11 cellular contexts compared by ENCODE assay signal in genomic region chr9:626591-626990, GRCh38.
DNase-seq lines count a peak whose midpoint lies in the region; ATAC-seq and TF ChIP-seq lines count a peak whose summit lies in the region.
"Had no signal": no experiment of that assay in that cellular context is flagged by ENCODE, and none has a peak within 500 bp of the region (broad histone marks: within the 10 kb centered on the region; RNA-seq: fewer than 3 reads in every experiment).

No MANE protein-coding gene starts in this region.

- no peak for TF ChIP-seq POLR2A in NB4 (IDR thresholded peaks at IDR 0.05; ENCODE audit: extremely low read depth, insufficient read length)

- H3K4me1 ChIP-seq in left ventricle myocardium inferior: peaks cover 82% of the 10 kb centered on the region

- H3K27ac Mint-ChIP-seq in osteocyte (ENCODE audit: unreplicated experiment): no peak overlapping the region
- H3K27ac Mint-ChIP-seq: natural killer cell had no signal

- no peaks in the 10 kb centered on the region for H3K27me3 ChIP-seq in left ventricle myocardium inferior (ENCODE audit: low read depth)

- H3K27me3 Mint-ChIP-seq in osteocyte (ENCODE audit: unreplicated experiment): peaks cover 13% of the 10 kb centered on the region

- DNase-seq in AG10803 (ENCODE audit: low read depth) (peak; percentile 51), NB4 (ENCODE audit: low read depth) (peak; percentile 37), left ventricle myocardium inferior (no peak), NCI-H2196 treated with DMSO at 0.1 percent for 48 hours (lab: John Stamatoyannopoulos, UW; ENCODE audit: unreplicated experiment) (no peak), osteocyte (ENCODE audit: extremely low spot score, unreplicated experiment) (no peak)
- DNase-seq: ACHN, natural killer cell had no signal

- peak; percentile 73 for ATAC-seq in GM21528 (IDR thresholded peaks at IDR 0.05; ENCODE audit: low FRiP score, unreplicated experiment)
- no peak for ATAC-seq in GM21423 (IDR thresholded peaks at IDR 0.05; ENCODE audit: unreplicated experiment)
- no peak for ATAC-seq in HG02763 (IDR thresholded peaks at IDR 0.05; ENCODE audit: unreplicated experiment)
- ATAC-seq: natural killer cell had no signal

- intact Hi-C loops in left ventricle myocardium inferior (cut with micrococcal nuclease): loop anchor here (5.0 kb wide), 1 partner anchor 66 kb away; no protein-coding TSS in a partner anchor

- no peaks in the 10 kb centered on the region for H3K9me3 Mint-ChIP-seq in osteocyte (ENCODE audit: unreplicated experiment)
- H3K9me3 Mint-ChIP-seq: natural killer cell had no signal

- H3K36me3 Mint-ChIP-seq in osteocyte (ENCODE audit: unreplicated experiment): no peaks in the 10 kb centered on the region
- H3K36me3 Mint-ChIP-seq: natural killer cell had no signal

- H3K4me3 Mint-ChIP-seq in osteocyte (ENCODE audit: unreplicated experiment): no peak overlapping the region
- H3K4me3 Mint-ChIP-seq: natural killer cell had no signal

- no peaks in the 10 kb centered on the region for H3K9me3 ChIP-seq in left ventricle myocardium inferior (replicated peaks)

- H3K4me3 ChIP-seq in AG10803 (ENCODE audit: low read length) (no peak overlapping the region), NB4 (ENCODE audit: low read depth, low read length) (no peak overlapping the region), left ventricle myocardium inferior (peak overlapping the region; percentile 37)

- no peaks in the 10 kb centered on the region for H3K36me3 ChIP-seq in left ventricle myocardium inferior

- H3K27ac ChIP-seq in left ventricle myocardium inferior (replicated peaks): peak overlapping the region; percentile 56
- H3K27ac ChIP-seq: HL-60 had no signal

- H3K4me1 Mint-ChIP-seq in osteocyte (ENCODE audit: unreplicated experiment): no peaks in the 10 kb centered on the region

- TF ChIP-seq CTCF in AG10803 (conservative IDR thresholded peaks at IDR 0.05; ENCODE audit: low read length) (no peak; the same call in 1 of the 2 replicates), NB4 (IDR thresholded peaks at IDR 0.05; ENCODE audit: low read depth, low read length) (no peak), left ventricle myocardium inferior (IDR thresholded peaks at IDR 0.05; ENCODE audit: borderline replicate concordance) (no peak), osteocyte (IDR thresholded peaks at IDR 0.05) (no peak)

Comparison
In these comparisons a context has a peak if more than half of its experiments do, and no peak if none do; other contexts are left out.
1. DNase-seq: peak in AG10803 (single experiment) and NB4 (single experiment); none in left ventricle myocardium inferior (single experiment), NCI-H2196 treated with DMSO at 0.1 percent for 48 hours (single experiment) and osteocyte (single experiment).